9 cellular contexts compared by ENCODE assay signal in genomic region chr21:33976980-33977720, GRCh38.
DNase-seq lines count a peak whose midpoint lies in the region; ATAC-seq and TF ChIP-seq lines count a peak whose summit lies in the region.
"Had no signal": no experiment of that assay in that cellular context is flagged by ENCODE, and none has a peak within 500 bp of the region (broad histone marks: within the 10 kb centered on the region; RNA-seq: fewer than 3 reads in every experiment).

No MANE protein-coding gene starts in this region.

- H3K9me2 ChIP-seq in PC-3 (replicated peaks; ENCODE audit: low read length): no peaks in the 10 kb centered on the region

- intact Hi-C loops in PC-3 (cut with micrococcal nuclease): loop anchor here (1.0 to 2.0 kb wide), 4 partner anchors 9 to 100 kb away; no protein-coding TSS in a partner anchor

- H3K4me2 ChIP-seq in PC-3 (ENCODE audit: low read length): peak overlapping the region; percentile 80
- H3K4me2 ChIP-seq: KMS-11 had no signal

- H3K9ac ChIP-seq in PC-3 (ENCODE audit: low read length): peak overlapping the region; percentile 51
- H3K9ac ChIP-seq: KMS-11 had no signal

- CTCF ChIA-PET in PC-3 (lab: Charles Lee): interaction anchor here (1.1 kb wide), 1 partner anchor 53 kb away, joined by 4 read pairs; no protein-coding TSS in a partner anchor

- peak overlapping the region; percentile 45 for H3K4me3 Mint-ChIP-seq in chondrocyte (ENCODE audit: unreplicated experiment)

- peaks cover 35% of the 10 kb centered on the region for H3K4me1 Mint-ChIP-seq in chondrocyte (ENCODE audit: low read depth)

- ATAC-seq in PC-3 (peak; percentile 3), GM18517 (IDR thresholded peaks at IDR 0.05; ENCODE audit: unreplicated experiment) (no peak), GM21529 (IDR thresholded peaks at IDR 0.05; ENCODE audit: unreplicated experiment) (no peak), HG02852 (IDR thresholded peaks at IDR 0.05; ENCODE audit: unreplicated experiment) (no peak)

- TF ChIP-seq CTCF in GM06990 (IDR thresholded peaks at IDR 0.05; ENCODE audit: insufficient read depth, low read length, poor library complexity, severe bottlenecking) (no peak), PC-3 (conservative IDR thresholded peaks at IDR 0.05; ENCODE audit: low read depth, low read length) (no peak), chondrocyte (IDR thresholded peaks at IDR 0.05) (no peak), retinal pigment epithelial cell (conservative IDR thresholded peaks at IDR 0.05; ENCODE audit: low read depth, low read length) (no peak)

- no peaks in the 10 kb centered on the region for H4K20me1 ChIP-seq in PC-3 (ENCODE audit: low read length)

- no peaks in the 10 kb centered on the region for H3K36me3 ChIP-seq in GM06990 (ENCODE audit: control insufficient read depth, insufficient read depth, low read length)
- no peaks in the 10 kb centered on the region for H3K36me3 ChIP-seq in PC-3 (ENCODE audit: low read depth, low read length)

- no peaks in the 10 kb centered on the region for H3K79me2 ChIP-seq in PC-3 (ENCODE audit: low read length)

- DNase-seq in GM06990 (ENCODE audit: extremely low read depth, insufficient read length): no peak
- DNase-seq in PC-3: no peak
- DNase-seq in chondrocyte (ENCODE audit: low spot score): no peak
- peak; percentile 50 for DNase-seq in retinal pigment epithelial cell (ENCODE audit: low read depth)
- no peak for DNase-seq in kidney tubule cell (ENCODE audit: low spot score)

- peak overlapping the region; percentile 98 for H3K27ac ChIP-seq in PC-3 (ENCODE audit: low read length)
- H3K27ac ChIP-seq: KMS-11 had no signal

- peak overlapping the region; percentile 95 for H3K27ac Mint-ChIP-seq in chondrocyte (ENCODE audit: unreplicated experiment)

- H3K27me3 Mint-ChIP-seq in chondrocyte (ENCODE audit: low read depth): no peaks in the 10 kb centered on the region

- POLR2A ChIA-PET in PC-3 (lab: Charles Lee; ENCODE audit: unreplicated experiment): interaction anchor here (0.5 to 0.6 kb wide), 2 partner anchors 46 to 225 kb away, joined by 3 to 5 read pairs; no protein-coding TSS in a partner anchor

- no peaks in the 10 kb centered on the region for H3K27me3 ChIP-seq in GM06990 (replicated peaks; ENCODE audit: control insufficient read depth, insufficient read depth, low read length)
- H3K27me3 ChIP-seq in PC-3 (ENCODE audit: low read length): no peaks in the 10 kb centered on the region

- H3K9me3 ChIP-seq in PC-3 (ENCODE audit: low read length): no peaks in the 10 kb centered on the region

- no peaks in the 10 kb centered on the region for H3K36me3 Mint-ChIP-seq in chondrocyte (ENCODE audit: low read depth)

- TSS peak; percentile 29 for BruUV-seq in PC-3 (replicated peaks; lab: Mats Ljungman, UMichigan)

- peak overlapping the region; percentile 45 for H3K4me3 ChIP-seq in GM06990 (replicated peaks; ENCODE audit: low read depth, low read length)
- peak overlapping the region; percentile 44 for H3K4me3 ChIP-seq in PC-3 (ENCODE audit: low read length)
- H3K4me3 ChIP-seq in retinal pigment epithelial cell (ENCODE audit: low read length): no peak overlapping the region

- H3F3A ChIP-seq in PC-3 (ENCODE audit: low read length, unreplicated experiment): peaks cover 24% of the 10 kb centered on the region

- H3K9me3 Mint-ChIP-seq in chondrocyte (ENCODE audit: low read depth): peaks cover 4% of the 10 kb centered on the region

- peak overlapping the region; percentile 56; the same call in 1 of the 2 replicates for H2AFZ ChIP-seq in PC-3 (ENCODE audit: low read length)

- peaks cover 40% of the 10 kb centered on the region for H3K4me1 ChIP-seq in PC-3 (ENCODE audit: insufficient read depth, low read length)
